ENCODE assay signal across 12 cellular contexts in genomic region chr11:1834132-1834610, GRCh38. TPM values are rescaled to one million over a fixed set of nuclear protein-coding genes. Genes with fewer than 3 reads are reported as not detected.
DNase-seq lines count a peak whose midpoint lies in the region; ATAC-seq and TF ChIP-seq lines count a peak whose summit lies in the region.
"Had no signal": no experiment of that assay in that cellular context is flagged by ENCODE, and none has a peak within 500 bp of the region (broad histone marks: within the 10 kb centered on the region; RNA-seq: fewer than 3 reads in every experiment).

No MANE protein-coding gene starts in this region.

- peak overlapping the region; percentile 24 to 69 for H3K9ac ChIP-seq in mucosa of rectum (ENCODE audit: low read depth in 1 of 2, low read length in 2 of 2)

- DNase-seq in Calu3 (peak; percentile 95), T47D (ENCODE audit: low read depth in 1 of 2, low spot score in 1 of 2) (peak; percentile 83 to 97), midbrain (lab: John Stamatoyannopoulos, UW) (no peak)
- no peak for DNase-seq in activated CD8-positive, alpha-beta memory T cell treated with anti-CD3 and anti-CD28 coated beads, Interleukin-2, amount 50 U/mL, for 48 hours
- DNase-seq: activated T-cell treated with anti-CD3 and anti-CD28 coated beads, Interleukin-2, amount 50 U/mL, for 1 hour; GF-D8; occipital lobe; RPMI8226; tibial artery had no signal

- in situ Hi-C loops in T47D (cut with HindIII; ENCODE audit: low pct_unique_long_range_greater_than_20kb, low sequenced_read_pairs) = no loop called here

- H3K4me3 Mint-ChIP-seq in Calu3 (ENCODE audit: low read depth, unreplicated experiment) = peak overlapping the region; percentile 52

- peaks cover 30% of the 10 kb centered on the region for H3K36me3 Mint-ChIP-seq in Calu3 (ENCODE audit: insufficient read depth, unreplicated experiment)

- peak overlapping the region in 1 of 2 donors; percentile 45 for H3K4me3 ChIP-seq in mucosa of rectum (ENCODE audit: low read length in 2 of 2)
- H3K4me3 ChIP-seq: ascending aorta, tibial artery had no signal

- H3K9me3 ChIP-seq in mucosa of rectum (ENCODE audit: control insufficient read depth in 2 of 2, low read length in 2 of 2) = no peaks in the 10 kb centered on the region
- H3K9me3 ChIP-seq: ascending aorta, tibial artery had no signal

- no peaks in the 10 kb centered on the region for H3K36me3 ChIP-seq in mucosa of rectum (ENCODE audit: control insufficient read depth in 2 of 2, insufficient read depth in 2 of 2, low read length in 2 of 2)
- H3K36me3 ChIP-seq: ascending aorta, tibial artery had no signal

- BruUV-seq in Calu3 (replicated peaks; lab: Mats Ljungman, UMichigan) = no TSS peak

- intact Hi-C loops in Calu3 (cut with micrococcal nuclease; ENCODE audit: unreplicated experiment) = loop anchor here (5.0 kb wide), 2 partner anchors 57 to 72 kb away; partner anchors contain the start of gene CTSD

- no peaks in the 10 kb centered on the region for H3K9me3 Mint-ChIP-seq in Calu3 (ENCODE audit: low read depth, unreplicated experiment)

- peak overlapping the region; percentile 91 for H3K27ac Mint-ChIP-seq in Calu3 (ENCODE audit: unreplicated experiment)

- peak overlapping the region; percentile 85 to 93 for H3K27ac ChIP-seq in mucosa of rectum (ENCODE audit: low read depth in 2 of 2, low read length in 2 of 2)
- H3K27ac ChIP-seq: ascending aorta, tibial artery had no signal

- H3K4me1 Mint-ChIP-seq in Calu3 (ENCODE audit: low read depth, unreplicated experiment) = peaks cover 49% of the 10 kb centered on the region

- CTCF ChIA-PET in Calu3 (lab: Charles Lee) = interaction anchor here (0.5 to 5.7 kb wide), 12 partner anchors 16 to 318 kb away, joined by 3 to 117 read pairs (median 6); partner anchors contain the start of genes CTSD and MRPL23

- TF ChIP-seq CTCF in Calu3 (IDR thresholded peaks at IDR 0.05; ENCODE audit: unreplicated experiment) = no peak

- H3K27me3 Mint-ChIP-seq in Calu3 (ENCODE audit: unreplicated experiment) = no peaks in the 10 kb centered on the region

- H3K4me1 ChIP-seq in mucosa of rectum (ENCODE audit: control insufficient read depth in 2 of 2, insufficient read depth in 2 of 2, low read length in 2 of 2) = peaks cover 44 to 55% of the 10 kb centered on the region in 2 donors

- H3K27me3 ChIP-seq in mucosa of rectum (ENCODE audit: control insufficient read depth in 2 of 2, insufficient read depth in 2 of 2, low read length in 2 of 2) = no peaks in the 10 kb centered on the region
- H3K27me3 ChIP-seq: ascending aorta had no signal

- no peak for ATAC-seq in GM19463 (IDR thresholded peaks at IDR 0.05; ENCODE audit: unreplicated experiment)

RNA-seq across cellular contexts. Expression of gene SYT8, which starts 0.6 kb away (rescaled TPM):
- total RNA-seq in Calu3 (2022) = 5.8 and 7.1 TPM in 2 replicates
- total RNA-seq: ascending aorta, occipital lobe had no signal

RNA-seq across cellular contexts. Expression of gene TNNI2, which starts 4.6 kb away (rescaled TPM):
- total RNA-seq in Calu3 (2022) = 1.3 and 1.4 TPM in 2 replicates
- total RNA-seq: ascending aorta had no signal

RNA-seq across cellular contexts. Expression of gene LSP1, which starts 18.7 kb away (rescaled TPM):
- total RNA-seq in Calu3 (2022) = not detected in 2 replicates

RNA-seq across cellular contexts. Expression of gene PRR33, which starts 57.5 kb away (rescaled TPM):
- not detected in 2 replicates for total RNA-seq in Calu3 (2022)
- total RNA-seq: ascending aorta, occipital lobe had no signal

Comparison
In these comparisons a context has a peak if more than half of its experiments do, and no peak if none do; other contexts are left out.
1. DNase-seq: peak in Calu3 (single experiment) and T47D (2 of 2); none in midbrain (single experiment) and activated CD8-positive, alpha-beta memory T cell treated with anti-CD3 and anti-CD28 coated beads, Interleukin-2, amount 50 U/mL, for 48 hours (single experiment).